ENCODE assay signal across 17 cellular contexts in the genomic region with DNA sequence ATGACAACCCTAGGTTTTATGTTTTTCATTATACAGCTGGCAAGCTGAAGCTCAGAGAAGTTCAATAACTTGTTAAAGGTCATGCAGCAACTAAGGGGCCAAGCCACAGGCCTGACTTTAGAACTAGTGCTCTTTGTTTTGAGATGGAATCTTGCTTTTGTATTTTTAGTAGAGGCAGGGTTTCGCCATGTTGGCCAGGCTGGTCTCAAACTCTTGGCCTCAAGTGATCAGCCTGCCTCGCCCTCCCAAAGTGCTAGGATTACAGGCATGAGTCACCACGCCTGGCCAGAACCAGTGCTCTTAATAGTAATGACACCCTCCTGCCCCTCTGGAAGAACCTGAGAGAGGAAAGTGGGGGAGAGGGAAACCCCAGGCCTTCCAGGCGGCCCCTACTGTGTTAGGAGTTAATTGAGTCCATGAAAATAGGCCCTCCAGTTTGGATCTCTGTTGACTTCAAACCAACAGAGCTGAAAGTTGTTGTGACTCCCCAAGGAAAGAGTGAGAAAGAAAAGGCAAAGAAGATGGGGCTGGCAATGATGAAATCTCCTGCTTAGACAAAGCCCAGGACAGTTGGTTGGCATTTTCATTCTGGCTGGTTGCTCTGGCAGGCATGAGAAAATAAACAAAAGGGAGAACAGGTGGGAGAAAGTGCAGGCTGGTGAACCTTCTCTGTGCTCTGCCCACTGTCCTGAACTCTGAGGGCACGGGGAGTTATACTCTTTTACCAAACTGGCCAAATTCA. TPM values are rescaled to one million over a fixed set of nuclear protein-coding genes. Genes with fewer than 3 reads are reported as not detected.
DNase-seq lines count a peak whose midpoint lies in the region; ATAC-seq and TF ChIP-seq lines count a peak whose summit lies in the region.
"Had no signal": no experiment of that assay in that cellular context is flagged by ENCODE, and none has a peak within 500 bp of the region (broad histone marks: within the 10 kb centered on the region; RNA-seq: fewer than 3 reads in every experiment).

No MANE protein-coding gene starts in this region.

- H3K9ac ChIP-seq in subcutaneous abdominal adipose tissue (ENCODE audit: low read length in 5 of 5) = no peak overlapping the region

- no peaks in the 10 kb centered on the region for H3K36me3 ChIP-seq in left lung
- peaks cover 0 to 4% (median 2%) of the 10 kb centered on the region in 5 donors for H3K36me3 ChIP-seq in subcutaneous abdominal adipose tissue (ENCODE audit: control insufficient read depth in 5 of 5, insufficient read depth in 5 of 5, low read length in 5 of 5)
- H3K36me3 ChIP-seq: adrenal gland had no signal

- intact Hi-C loops in left lung (cut with DNase I) = no loop called here

- H3K27ac ChIP-seq in left lung = no peak overlapping the region
- H3K27ac ChIP-seq in subcutaneous abdominal adipose tissue (ENCODE audit: low read depth, low read length) = peak overlapping the region; percentile 52
- H3K27ac ChIP-seq: adrenal gland, epithelial cell of prostate had no signal

- TF ChIP-seq CTCF in left lung (IDR thresholded peaks at IDR 0.05) = no peak

- H3K9me3 ChIP-seq in T-helper 17 cell (ENCODE audit: control insufficient read depth, low read length, poor library complexity, severe bottlenecking) = no peaks in the 10 kb centered on the region
- no peaks in the 10 kb centered on the region for H3K9me3 ChIP-seq in left lung
- no peaks in the 10 kb centered on the region for H3K9me3 ChIP-seq in subcutaneous abdominal adipose tissue (ENCODE audit: control insufficient read depth in 5 of 5, low read length in 5 of 5)
- H3K9me3 ChIP-seq: A549, adrenal gland, upper lobe of left lung had no signal

- peak overlapping the region; percentile 16 for H3K27ac Mint-ChIP-seq in T-helper 17 cell

- ATAC-seq in T-helper 17 cell (no peak), left lung (peak; percentile 51), GM21737 (IDR thresholded peaks at IDR 0.05; ENCODE audit: unreplicated experiment) (no peak)
- ATAC-seq: A549; activated CD4-positive, CD25-positive, alpha-beta regulatory T cell treated with anti-CD3 and anti-CD28 coated beads, Interleukin-2, amount 50 U/mL, for 24 hours had no signal

- peaks cover 8 to 13% of the 10 kb centered on the region in 2 donors for H3K4me1 ChIP-seq in left lung
- H3K4me1 ChIP-seq in subcutaneous abdominal adipose tissue (ENCODE audit: control insufficient read depth in 5 of 5, insufficient read depth in 5 of 5, low read length in 5 of 5) = peaks cover 0 to 29% (median 18%) of the 10 kb centered on the region in 5 donors

- peaks cover 2% of the 10 kb centered on the region for H3K36me3 Mint-ChIP-seq in T-helper 17 cell (ENCODE audit: low read depth)

- H3K4me1 Mint-ChIP-seq in T-helper 17 cell = peaks cover 8% of the 10 kb centered on the region

- no peak overlapping the region for H3K4me3 Mint-ChIP-seq in T-helper 17 cell
- H3K4me3 Mint-ChIP-seq: IgD-negative memory B cell had no signal

- H3K27me3 ChIP-seq in left lung (peaks cover 0 to 17% of the 10 kb centered on the region in 2 donors), subcutaneous abdominal adipose tissue (ENCODE audit: control insufficient read depth in 5 of 5, insufficient read depth in 4 of 5, low read length in 5 of 5) (no peaks in the 10 kb centered on the region)
- H3K27me3 ChIP-seq: adrenal gland, upper lobe of left lung had no signal

- DNase-seq in NCI-H2171 treated with DMSO at 0.1 percent for 48 hours (lab: John Stamatoyannopoulos, UW) = peak; percentile 21
- no peak for DNase-seq in NCI-H2171 (lab: John Stamatoyannopoulos, UW)
- no peak for DNase-seq in T-helper 17 cell
- no peak for DNase-seq in left lung
- DNase-seq in dermis blood vessel endothelial cell = no peak
- DNase-seq in activated CD8-positive, alpha-beta memory T cell treated with anti-CD3 and anti-CD28 coated beads, Interleukin-2, amount 50 U/mL, for 48 hours = no peak
- DNase-seq: kidney glomerular epithelial cell; naive B cell; stimulated activated CD4-positive, alpha-beta T cell treated with anti-CD3 and anti-CD28 coated beads, Interleukin-4, amount 100 ng/mL, for 1 hour; upper lobe of left lung had no signal

- no peak overlapping the region for H3K4me3 ChIP-seq in left lung
- H3K4me3 ChIP-seq in subcutaneous abdominal adipose tissue (ENCODE audit: low read depth in 1 of 5, low read length in 5 of 5) = no peak overlapping the region
- H3K4me3 ChIP-seq: A549, adrenal gland, upper lobe of left lung had no signal

- H3K27me3 Mint-ChIP-seq in T-helper 17 cell = no peaks in the 10 kb centered on the region

RNA-seq across cellular contexts. Expression of a gene that starts 3.6 kb away (rescaled TPM):
- total RNA-seq in T-helper 17 cell = 1 to 10 TPM; 5.8 to 5.9 TPM
- 1 to 10 TPM; 1.8 to 2.5 TPM for total RNA-seq in left lung
- total RNA-seq in dermis blood vessel endothelial cell = 0.68 and 0.84 TPM in 2 replicates

RNA-seq across cellular contexts. Expression of a gene that starts 22.1 kb away (rescaled TPM):
- total RNA-seq in T-helper 17 cell (10 to 100 TPM; 15.5 to 20.0 TPM), left lung (10 to 100 TPM; 29.9 to 56.8 TPM), dermis blood vessel endothelial cell (33.1 and 50.4 TPM in 2 replicates)

RNA-seq across cellular contexts. Expression of a gene that starts 30.9 kb away (rescaled TPM):
- total RNA-seq in T-helper 17 cell (10 to 100 TPM; 41.8 to 60.6 TPM), left lung (10 to 100 TPM; 84.0 to 85.2 TPM), dermis blood vessel endothelial cell (44.6 and 121 TPM in 2 replicates)

RNA-seq across cellular contexts. Expression of a gene that starts 38.9 kb away (rescaled TPM):
- total RNA-seq in T-helper 17 cell (under 1 TPM; 0.47 to 0.92 TPM), left lung (10 to 100 TPM; 20.4 to 26.2 TPM), dermis blood vessel endothelial cell (20.4 and 25.4 TPM in 2 replicates)

RNA-seq across cellular contexts. Expression of a gene that starts 53.1 kb away (rescaled TPM):
- total RNA-seq in T-helper 17 cell = 10 to 100 TPM; 10.1 to 12.4 TPM
- 10 to 100 TPM; 14.4 to 22.5 TPM for total RNA-seq in left lung
- total RNA-seq in dermis blood vessel endothelial cell = 0.14 and 0.17 TPM in 2 replicates
